25 cellular contexts compared by ENCODE assay signal in the genomic region with DNA sequence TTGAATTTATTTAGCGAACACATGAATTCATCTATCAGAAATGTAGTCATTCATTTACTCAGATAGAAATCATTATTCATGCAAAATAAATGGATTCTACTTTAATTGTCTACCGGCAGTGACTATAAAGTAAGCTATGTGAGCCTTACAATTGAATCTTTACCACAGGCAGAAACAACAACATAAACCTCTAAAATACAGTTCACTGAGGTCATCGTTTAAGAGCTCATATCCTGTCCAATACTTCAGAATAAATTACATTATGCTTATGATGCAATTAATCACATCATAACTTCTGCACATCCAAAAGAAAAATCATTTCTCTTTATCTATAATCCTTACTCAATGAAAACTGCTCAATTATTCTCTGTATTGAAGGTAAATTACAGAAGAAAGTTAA.
DNase-seq lines count a peak whose midpoint lies in the region; ATAC-seq and TF ChIP-seq lines count a peak whose summit lies in the region.
"Had no signal": no experiment of that assay in that cellular context is flagged by ENCODE, and none has a peak within 500 bp of the region (broad histone marks: within the 10 kb centered on the region; RNA-seq: fewer than 3 reads in every experiment).

No MANE protein-coding gene starts in this region.

- ATAC-seq in GM19455 (IDR thresholded peaks at IDR 0.05; ENCODE audit: unreplicated experiment) (no peak), GM18505 (IDR thresholded peaks at IDR 0.05; ENCODE audit: unreplicated experiment) (no peak), Right ventricle myocardium superior (ENCODE audit: poor library complexity) (no peak)
- ATAC-seq: activated CD4-positive, CD25-positive, alpha-beta regulatory T cell treated with anti-CD3 and anti-CD28 coated beads, Interleukin-2, amount 50 U/mL, for 24 hours; activated naive CD4-positive, alpha-beta T cell treated with anti-CD3 and anti-CD28 coated beads, Interleukin-2, amount 50 U/mL, for 72 hours; activated T-helper 17 cell treated with anti-CD3 and anti-CD28 coated beads, Interleukin-2, amount 50 U/mL, for 72 hours; stimulated activated naive B cell treated with anti-CD40 and anti-IgM and Interleukin-4, amounts not matched to agents 10 μg/mL and 1 μg/mL and 100 μg/mL, for 72 hours had no signal

- WGBS in SK-N-SH (ENCODE audit: low lambda C conversion rate): 16% methylated on average over 3 of the region's 3 CpGs

- H3K79me2 ChIP-seq in SK-N-SH (ENCODE audit: insufficient read depth): no peaks in the 10 kb centered on the region
- no peaks in the 10 kb centered on the region for H3K79me2 ChIP-seq in osteoblast (ENCODE audit: insufficient read depth, low read length)

- no peak overlapping the region for H3K9ac ChIP-seq in SK-N-SH

- TF ChIP-seq RAD21 in SK-N-SH (IDR thresholded peaks at IDR 0.05; ENCODE audit: low read length): no peak

- no peak overlapping the region for H2AFZ ChIP-seq in SK-N-SH (ENCODE audit: low read depth)
- H2AFZ ChIP-seq in osteoblast (ENCODE audit: low read length): no peak overlapping the region

- intact Hi-C loops in Right ventricle myocardium superior (cut with DNase I): no loop called here

- no peak for TF ChIP-seq POLR2A in GM18505 (IDR thresholded peaks at IDR 0.05; ENCODE audit: borderline replicate concordance, extremely low read depth, insufficient read depth, insufficient read length)

- no peak for TF ChIP-seq CTCF in SK-N-SH (IDR thresholded peaks at IDR 0.05)
- TF ChIP-seq CTCF in fibroblast of pulmonary artery (IDR thresholded peaks at IDR 0.05; ENCODE audit: low read length, missing control alignments): no peak
- no peak for TF ChIP-seq CTCF in osteoblast (IDR thresholded peaks at IDR 0.05; ENCODE audit: extremely low read depth, low read depth, low read length)

- no peak overlapping the region for H3K4me2 ChIP-seq in SK-N-SH
- H3K4me2 ChIP-seq in osteoblast (ENCODE audit: insufficient read depth, low read length): no peak overlapping the region

- POLR2A ChIA-PET in SK-N-SH (lab: Yijun Ruan, JAX): no interaction called here

- H3K36me3 ChIP-seq in SK-N-SH (replicated peaks in 1 of 2; ENCODE audit: control insufficient read depth in 1 of 2, insufficient read depth in 2 of 2, low read length in 1 of 2) (no peaks in the 10 kb centered on the region), osteoblast (ENCODE audit: insufficient read depth, low read length) (no peaks in the 10 kb centered on the region)
- H3K36me3 ChIP-seq: sigmoid colon, SJSA1, upper lobe of left lung had no signal

- H3K9me2 ChIP-seq in SK-N-SH: no peaks in the 10 kb centered on the region

- peak; percentile 66 for DNase-seq in ELR (ENCODE audit: low read depth)
- DNase-seq in SK-N-SH: no peak
- peak; percentile 5 for DNase-seq in fibroblast of pulmonary artery (ENCODE audit: low read depth)
- peak; percentile 27 for DNase-seq in osteoblast (ENCODE audit: insufficient read length, low spot score, missing footprints)
- DNase-seq in Right ventricle myocardium superior: no peak
- DNase-seq: activated CD4-positive, alpha-beta memory T cell treated with anti-CD3 and anti-CD28 coated beads, Interleukin-2, amount 10 ng/mL, durations not matched to agents 7 days and 5 days; activated CD8-positive, alpha-beta memory T cell treated with anti-CD3 and anti-CD28 coated beads, Interleukin-2, amount 50 U/mL, for 48 hours; anterior cingulate cortex; central memory CD4-positive, alpha-beta T cell; endodermal cell; Karpas-422; MV-4-11; NCI-H1694 treated with DMSO at 0.1 percent for 48 hours; NCI-H2171 treated with DMSO at 0.1 percent for 48 hours; NCI-H524 treated with DMSO at 0.1 percent for 48 hours; posterior cingulate gyrus; sigmoid colon; stimulated activated naive B cell treated with anti-CD40 and anti-IgM and Interleukin-4, amounts not matched to agents 10 μg/mL and 1 μg/mL and 100 μg/mL, for 72 hours; upper lobe of left lung had no signal

- peaks cover 7% of the 10 kb centered on the region for H3F3A ChIP-seq in SK-N-SH (replicated peaks; ENCODE audit: insufficient read depth)

- TF ChIP-seq EP300 in SK-N-SH (IDR thresholded peaks at IDR 0.05; ENCODE audit: borderline replicate concordance in 1 of 2, low read depth in 1 of 2, low read length in 1 of 2): peak in 1 of 2 experiments; percentile 85; a peak in 2 of 4 replicates

- peak overlapping the region in 1 of 2 experiments; percentile 45; a peak in 2 of 4 replicates for H3K27ac ChIP-seq in SK-N-SH (ENCODE audit: low read depth in 2 of 2, low read length in 1 of 2)
- H3K27ac ChIP-seq in osteoblast (ENCODE audit: low read depth, low read length): no peak overlapping the region
- H3K27ac ChIP-seq: sigmoid colon, upper lobe of left lung had no signal

- peaks cover 3 to 7% of the 10 kb centered on the region in 2 experiments; a peak in 3 of 4 replicates for H3K4me1 ChIP-seq in SK-N-SH (ENCODE audit: control insufficient read depth in 1 of 2, insufficient read depth in 2 of 2, low read depth in 1 of 2, low read length in 1 of 2)
- H3K4me1 ChIP-seq in osteoblast (ENCODE audit: insufficient read depth, low read length): no peaks in the 10 kb centered on the region
- H3K4me1 ChIP-seq: sigmoid colon, upper lobe of left lung had no signal

- H3K4me3 ChIP-seq in SK-N-SH (ENCODE audit: low read depth in 2 of 2, low read length in 1 of 2) (no peak overlapping the region), fibroblast of pulmonary artery (replicated peaks; ENCODE audit: low read depth, low read length) (no peak overlapping the region), osteoblast (ENCODE audit: insufficient read depth, low read length) (no peak overlapping the region)
- H3K4me3 ChIP-seq: sigmoid colon, SJSA1, upper lobe of left lung had no signal

- H3K9me3 ChIP-seq in SK-N-SH (no peaks in the 10 kb centered on the region), osteoblast (ENCODE audit: low read depth, low read length) (no peaks in the 10 kb centered on the region)
- H3K9me3 ChIP-seq: sigmoid colon, SJSA1, upper lobe of left lung had no signal

- H4K20me1 ChIP-seq in SK-N-SH (ENCODE audit: insufficient read depth) (no peaks in the 10 kb centered on the region), osteoblast (ENCODE audit: insufficient read depth, low read length) (no peaks in the 10 kb centered on the region)

- no peaks in the 10 kb centered on the region for H3K27me3 ChIP-seq in SK-N-SH (ENCODE audit: insufficient read depth)
- no peaks in the 10 kb centered on the region for H3K27me3 ChIP-seq in osteoblast (ENCODE audit: insufficient read depth, low read length)
- H3K27me3 ChIP-seq: sigmoid colon, SJSA1, upper lobe of left lung had no signal

- CTCF ChIA-PET in SK-N-SH (lab: Yijun Ruan, JAX): interaction anchor here (0.6 kb wide), 1 partner anchor 283 kb away, joined by 3 read pairs; no protein-coding TSS in a partner anchor

TF ChIP-seq in SK-N-SH, 30 proteins besides CTCF, POLR2A, EP300 and RAD21 (continues in another document):
- TF ChIP-seq ELF1 (IDR thresholded peaks at IDR 0.05) (no peak), TAF1 (IDR thresholded peaks at IDR 0.05; ENCODE audit: borderline replicate concordance, low read depth, low read length) (no peak), FOSL2 (IDR thresholded peaks at IDR 0.05; ENCODE audit: borderline replicate concordance, low read depth) (peak; percentile 65; the same call in 1 of the 2 replicates), TEAD4 (IDR thresholded peaks at IDR 0.05; ENCODE audit: borderline replicate concordance, insufficient read depth) (peak; percentile 66; the same call in 1 of the 2 replicates), NFIC (IDR thresholded peaks at IDR 0.05; ENCODE audit: borderline replicate concordance) (peak; percentile 36; the same call in 1 of the 2 replicates), JUND (IDR thresholded peaks at IDR 0.05) (peak; percentile 57; the same call in 1 of the 2 replicates), RXRA (IDR thresholded peaks at IDR 0.05; ENCODE audit: borderline replicate concordance, low read depth) (peak; percentile 77; the same call in 1 of the 2 replicates), SIN3A (IDR thresholded peaks at IDR 0.05; ENCODE audit: borderline replicate concordance, low read depth, low read length) (no peak), RFX5 (IDR thresholded peaks at IDR 0.05; ENCODE audit: low read length) (no peak), RCOR1 (IDR thresholded peaks at IDR 0.05; ENCODE audit: low read length) (no peak), MEF2A (IDR thresholded peaks at IDR 0.05; ENCODE audit: borderline replicate concordance, low read depth) (no peak), SMC3 (IDR thresholded peaks at IDR 0.05; ENCODE audit: low read depth, low read length) (no peak), CHD2 (IDR thresholded peaks at IDR 0.05; ENCODE audit: low read length, partially characterized antibody) (no peak), YY1 (IDR thresholded peaks at IDR 0.05; ENCODE audit: low read depth) (no peak), MXI1 (IDR thresholded peaks at IDR 0.05; ENCODE audit: low read depth, low read length) (no peak), FOXM1 (IDR thresholded peaks at IDR 0.05; ENCODE audit: low read depth) (peak; percentile 56; the same call in 1 of the 2 replicates), GABPA (IDR thresholded peaks at IDR 0.05; ENCODE audit: low read depth) (no peak)
- TF ChIP-seq, protein P1, sequence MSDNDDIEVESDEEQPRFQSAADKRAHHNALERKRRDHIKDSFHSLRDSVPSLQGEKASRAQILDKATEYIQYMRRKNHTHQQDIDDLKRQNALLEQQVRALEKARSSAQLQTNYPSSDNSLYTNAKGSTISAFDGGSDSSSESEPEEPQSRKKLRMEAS (IDR thresholded peaks at IDR 0.05; ENCODE audit: low read depth): no peak
- TF ChIP-seq, protein P2, sequence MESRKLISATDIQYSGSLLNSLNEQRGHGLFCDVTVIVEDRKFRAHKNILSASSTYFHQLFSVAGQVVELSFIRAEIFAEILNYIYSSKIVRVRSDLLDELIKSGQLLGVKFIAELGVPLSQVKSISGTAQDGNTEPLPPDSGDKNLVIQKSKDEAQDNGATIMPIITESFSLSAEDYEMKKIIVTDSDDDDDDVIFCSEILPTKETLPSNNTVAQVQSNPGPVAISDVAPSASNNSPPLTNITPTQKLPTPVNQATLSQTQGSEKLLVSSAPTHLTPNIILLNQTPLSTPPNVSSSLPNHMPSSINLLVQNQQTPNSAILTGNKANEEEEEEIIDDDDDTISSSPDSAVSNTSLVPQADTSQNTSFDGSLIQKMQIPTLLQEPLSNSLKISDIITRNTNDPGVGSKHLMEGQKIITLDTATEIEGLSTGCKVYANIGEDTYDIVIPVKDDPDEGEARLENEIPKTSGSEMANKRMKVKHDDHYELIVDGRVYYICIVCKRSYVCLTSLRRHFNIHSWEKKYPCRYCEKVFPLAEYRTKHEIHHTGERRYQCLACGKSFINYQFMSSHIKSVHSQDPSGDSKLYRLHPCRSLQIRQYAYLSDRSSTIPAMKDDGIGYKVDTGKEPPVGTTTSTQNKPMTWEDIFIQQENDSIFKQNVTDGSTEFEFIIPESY (IDR thresholded peaks at IDR 0.05; ENCODE audit: borderline replicate concordance, low read depth): no peak

Comparison
In these comparisons a context has a peak if more than half of its experiments do, and no peak if none do; other contexts are left out.
1. DNase-seq: peak in ELR (single experiment), fibroblast of pulmonary artery (single experiment) and osteoblast (single experiment); none in SK-N-SH (single experiment) and Right ventricle myocardium superior (single experiment).